In the genomic region with DNA sequence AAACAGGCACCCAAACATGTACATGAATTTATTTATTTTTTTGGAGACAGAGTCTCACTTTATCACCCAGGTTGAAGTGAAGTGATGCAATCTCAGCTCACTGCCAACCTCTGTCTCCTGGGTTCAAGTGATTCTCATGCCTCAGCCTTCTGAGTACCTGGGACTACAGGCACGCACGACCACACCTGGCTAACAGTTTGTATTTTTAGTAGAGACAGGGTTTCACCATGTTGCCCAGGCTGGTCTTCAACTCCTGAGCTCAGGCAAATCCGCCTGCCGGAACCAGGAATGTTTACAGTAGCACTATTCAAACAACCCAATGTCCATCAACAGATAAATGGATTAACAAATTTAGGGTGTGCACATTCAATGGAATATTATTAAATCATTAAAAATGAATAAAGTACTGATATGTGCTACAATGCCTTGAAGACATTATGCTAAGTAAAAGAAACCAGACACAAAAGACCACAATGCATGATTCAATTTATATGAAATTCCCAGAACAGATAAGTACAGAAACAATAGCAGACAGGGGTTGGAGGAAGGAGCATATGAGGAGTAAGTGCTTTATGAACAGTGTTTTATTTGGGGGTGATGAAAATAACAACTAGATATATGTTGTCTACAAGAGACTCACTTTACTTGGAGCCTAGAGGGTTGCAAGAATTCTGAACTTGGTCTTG, we compare ENCODE assay signal across 8 cellular contexts. TPM values are rescaled to one million over a fixed set of nuclear protein-coding genes. Genes with fewer than 3 reads are reported as not detected.
DNase-seq lines count a peak whose midpoint lies in the region; ATAC-seq and TF ChIP-seq lines count a peak whose summit lies in the region.

No MANE protein-coding gene starts in this region.

- ATAC-seq in activated CD8-positive, alpha-beta memory T cell treated with anti-CD3 and anti-CD28 coated beads, Interleukin-2, amount 10 ng/mL, durations not matched to agents 7 days and 5 days, result no peak
- no peak for ATAC-seq in T-cell (replicated peaks in 1 of 4)
- ATAC-seq in stimulated activated memory B cell treated with anti-CD40 and anti-IgM and Interleukin-4, amounts not matched to agents 10 μg/mL and 1 μg/mL and 100 μg/mL, for 72 hours, result no peak
- no peak for ATAC-seq in HG03280 (IDR thresholded peaks at IDR 0.05; ENCODE audit: unreplicated experiment)

- H3K9me3 Mint-ChIP-seq in activated CD8-positive, alpha-beta memory T cell treated with anti-CD3 and anti-CD28 coated beads, Interleukin-2, amount 10 ng/mL, durations not matched to agents 7 days and 5 days (ENCODE audit: low read depth), result peaks cover 4% of the 10 kb centered on the region
- H3K9me3 Mint-ChIP-seq in T-cell, result peaks cover 6 to 9% (median 7%) of the 10 kb centered on the region in 3 donors
- peaks cover 9% of the 10 kb centered on the region for H3K9me3 Mint-ChIP-seq in stimulated activated memory B cell treated with anti-CD40 and anti-IgM and Interleukin-4, amounts not matched to agents 10 μg/mL and 1 μg/mL and 100 μg/mL, for 72 hours

- H3K36me3 Mint-ChIP-seq in activated CD8-positive, alpha-beta memory T cell treated with anti-CD3 and anti-CD28 coated beads, Interleukin-2, amount 10 ng/mL, durations not matched to agents 7 days and 5 days, result peaks cover 36% of the 10 kb centered on the region
- peaks cover 21% of the 10 kb centered on the region for H3K36me3 Mint-ChIP-seq in T-cell
- peaks cover 25% of the 10 kb centered on the region for H3K36me3 Mint-ChIP-seq in stimulated activated memory B cell treated with anti-CD40 and anti-IgM and Interleukin-4, amounts not matched to agents 10 μg/mL and 1 μg/mL and 100 μg/mL, for 72 hours

- POLR2A ChIA-PET in T-cell (lab: Charles Lee), result interaction anchor here in 1 of 2 donors (0.5 kb wide), 1 partner anchor 201 kb away, joined by 5 read pairs; no protein-coding TSS in a partner anchor

- H3K27ac Mint-ChIP-seq in activated CD8-positive, alpha-beta memory T cell treated with anti-CD3 and anti-CD28 coated beads, Interleukin-2, amount 10 ng/mL, durations not matched to agents 7 days and 5 days, result peak overlapping the region; percentile 91
- peak overlapping the region; percentile 95 to 97 for H3K27ac Mint-ChIP-seq in T-cell
- H3K27ac Mint-ChIP-seq in stimulated activated memory B cell treated with anti-CD40 and anti-IgM and Interleukin-4, amounts not matched to agents 10 μg/mL and 1 μg/mL and 100 μg/mL, for 72 hours, result peak overlapping the region; percentile 96

- DNase-seq in activated CD8-positive, alpha-beta memory T cell treated with anti-CD3 and anti-CD28 coated beads, Interleukin-2, amount 10 ng/mL, durations not matched to agents 7 days and 5 days, result no peak
- DNase-seq in activated CD8-positive, alpha-beta memory T cell treated with anti-CD3 and anti-CD28 coated beads, Interleukin-2, amount 50 U/mL, for 48 hours, result no peak
- DNase-seq in T-cell (no peak), foreskin fibroblast (no peak), GM10266 (ENCODE audit: extremely low spot score) (no peak), NAMALWA (ENCODE audit: low spot score) (no peak)

- peak overlapping the region; percentile 70 to 87 for H3K4me3 ChIP-seq in foreskin fibroblast (ENCODE audit: low read depth in 1 of 2, low read length in 2 of 2)

- H3K4me3 Mint-ChIP-seq in activated CD8-positive, alpha-beta memory T cell treated with anti-CD3 and anti-CD28 coated beads, Interleukin-2, amount 10 ng/mL, durations not matched to agents 7 days and 5 days, result peak overlapping the region; percentile 95
- peak overlapping the region; percentile 96 to 99 (median 97) for H3K4me3 Mint-ChIP-seq in T-cell
- peak overlapping the region; percentile 97 for H3K4me3 Mint-ChIP-seq in stimulated activated memory B cell treated with anti-CD40 and anti-IgM and Interleukin-4, amounts not matched to agents 10 μg/mL and 1 μg/mL and 100 μg/mL, for 72 hours

- TF ChIP-seq CTCF in foreskin fibroblast (IDR thresholded peaks at IDR 0.05; ENCODE audit: low read depth, low read length) (no peak), GM10266 (IDR thresholded peaks at IDR 0.05; ENCODE audit: control insufficient read depth, insufficient read depth, low read depth, missing control alignments) (no peak)

- H3K4me1 Mint-ChIP-seq in activated CD8-positive, alpha-beta memory T cell treated with anti-CD3 and anti-CD28 coated beads, Interleukin-2, amount 10 ng/mL, durations not matched to agents 7 days and 5 days, result peaks cover 36% of the 10 kb centered on the region
- peaks cover 30 to 40% (median 38%) of the 10 kb centered on the region in 3 donors for H3K4me1 Mint-ChIP-seq in T-cell
- peaks cover 17% of the 10 kb centered on the region for H3K4me1 Mint-ChIP-seq in stimulated activated memory B cell treated with anti-CD40 and anti-IgM and Interleukin-4, amounts not matched to agents 10 μg/mL and 1 μg/mL and 100 μg/mL, for 72 hours

- CTCF ChIA-PET in activated CD8-positive, alpha-beta memory T cell treated with anti-CD3 and anti-CD28 coated beads, Interleukin-2, amount 10 ng/mL, durations not matched to agents 7 days and 5 days (lab: Charles Lee), result interaction anchor here (1.2 to 3.2 kb wide), 8 partner anchors 23 to 257 kb away, joined by 3 to 17 read pairs (median 7); no protein-coding TSS in a partner anchor
- CTCF ChIA-PET in T-cell (lab: Charles Lee), result interaction anchor here (1.0 to 2.2 kb wide), 2 partner anchors 76 to 258 kb away, joined by 3 to 11 read pairs; no protein-coding TSS in a partner anchor

- no peaks in the 10 kb centered on the region for H3K27me3 Mint-ChIP-seq in activated CD8-positive, alpha-beta memory T cell treated with anti-CD3 and anti-CD28 coated beads, Interleukin-2, amount 10 ng/mL, durations not matched to agents 7 days and 5 days
- no peaks in the 10 kb centered on the region for H3K27me3 Mint-ChIP-seq in T-cell
- no peaks in the 10 kb centered on the region for H3K27me3 Mint-ChIP-seq in stimulated activated memory B cell treated with anti-CD40 and anti-IgM and Interleukin-4, amounts not matched to agents 10 μg/mL and 1 μg/mL and 100 μg/mL, for 72 hours

RNA-seq across cellular contexts. Expression of a gene that starts 1.3 kb away (rescaled TPM):
- 10 to 100 TPM; 33.4 to 34.9 TPM for total RNA-seq in activated CD8-positive, alpha-beta memory T cell treated with anti-CD3 and anti-CD28 coated beads, Interleukin-2, amount 10 ng/mL, durations not matched to agents 7 days and 5 days
- 10 to 100 TPM in 4 of 5 donors, 1 to 10 TPM in 1; 8.6 to 20.2 (median 16.7) TPM for total RNA-seq in T-cell

RNA-seq across cellular contexts. Expression of a gene that starts 48.7 kb away (rescaled TPM):
- total RNA-seq in activated CD8-positive, alpha-beta memory T cell treated with anti-CD3 and anti-CD28 coated beads, Interleukin-2, amount 10 ng/mL, durations not matched to agents 7 days and 5 days, result 10 to 100 TPM; 44.7 to 53.0 TPM
- 10 to 100 TPM; 15.1 to 35.1 (median 19.8) TPM for total RNA-seq in T-cell
